ENCODE assay signal across 22 cellular contexts in genomic region chr5:137309290-137309689, GRCh38.
"Had no signal": no experiment of that assay in that cellular context is flagged by ENCODE, and none has a peak within 500 bp of the region (broad histone marks: within the 10 kb centered on the region; RNA-seq: fewer than 3 reads in every experiment).

No MANE protein-coding gene starts in this region.

- DNase-seq: activated CD4-positive, alpha-beta memory T cell treated with anti-CD3 and anti-CD28 coated beads for 36 hours; activated CD4-positive, alpha-beta T cell treated with anti-CD3 and anti-CD28 coated beads for 48 hours; activated naive CD4-positive, alpha-beta T cell treated with anti-CD3 and anti-CD28 coated beads for 36 hours; activated T-cell treated with anti-CD3 and anti-CD28 coated beads, Interleukin-2, amount 50 U/mL, for 48 hours; amygdala; dermis blood vessel endothelial cell; effector CD8-positive, alpha-beta T cell; hippocampal formation; kidney glomerular epithelial cell; left ventricle myocardium inferior; mammary epithelial cell; midbrain; natural killer cell; right lobe of liver; stimulated activated CD4-positive, alpha-beta T cell treated with anti-CD3 and anti-CD28 coated beads, Interleukin-15, amount 100 ng/mL, for 24 hours; stimulated activated CD4-positive, alpha-beta T cell treated with anti-CD3 and anti-CD28 coated beads, Interleukin-2, amount 100 ng/mL, for 48 hours; stimulated activated CD8-positive, alpha-beta memory T cell treated with anti-CD3 and anti-CD28 coated beads, Interleukin-4, amount 100 ng/mL, for 48 hours; stimulated activated naive B cell treated with anti-CD40 and anti-IgM and Interleukin-4, amounts not matched to agents 10 μg/mL and 1 μg/mL and 100 μg/mL, for 72 hours; trophoblast cell had no signal

- H3K9ac ChIP-seq: parathyroid adenoma had no signal

- H3K27me3 ChIP-seq: right lobe of liver, vagina had no signal

- H3K9me3 ChIP-seq: left ventricle myocardium inferior, right lobe of liver, vagina had no signal

- H3K36me3 ChIP-seq: left ventricle myocardium inferior, right lobe of liver, vagina had no signal

- ATAC-seq: natural killer cell; right lobe of liver; stimulated activated naive B cell treated with anti-CD40 and anti-IgM and Interleukin-4, amounts not matched to agents 10 μg/mL and 1 μg/mL and 100 μg/mL, for 72 hours had no signal

- H3K27ac ChIP-seq: left ventricle myocardium inferior, parathyroid adenoma, right lobe of liver, vagina had no signal

- H2AFZ ChIP-seq: parathyroid adenoma had no signal

- H3K4me1 ChIP-seq: parathyroid adenoma, right lobe of liver had no signal

- H3K4me3 ChIP-seq: left ventricle myocardium inferior, right lobe of liver, smooth muscle cell, vagina had no signal
